16 cellular contexts compared by ENCODE assay signal in genomic region chr3:190008432-190008831, GRCh38.
A peak's percentile ranks its signal among the peaks of the same experiment; 100 is the strongest.
DNase-seq lines count a peak whose midpoint lies in the region; ATAC-seq and TF ChIP-seq lines count a peak whose summit lies in the region.
"Had no signal": no experiment of that assay in that cellular context is flagged by ENCODE, and none has a peak within 500 bp of the region (broad histone marks: within the 10 kb centered on the region; RNA-seq: fewer than 3 reads in every experiment).

No MANE protein-coding gene starts in this region.

- WGBS in heart left ventricle, 4 donors = 45 to 60% (median 55%) methylated on average over 2 of the region's 2 CpGs
- WGBS in mesendoderm (ENCODE audit: extremely low coverage, insufficient coverage, low lambda C conversion rate) = no CpG with 5 or more reads among the region's 2 CpGs

- H3K27me3 ChIP-seq in heart left ventricle = peaks cover 0 to 2% (median 0%) of the 10 kb centered on the region in 9 donors
- H3K27me3 ChIP-seq in mesendoderm (ENCODE audit: insufficient read depth, low read length, poor library complexity) = no peaks in the 10 kb centered on the region

- H3K27ac ChIP-seq in heart left ventricle (peak overlapping the region in 1 of 12 donors; percentile 0), mesendoderm (ENCODE audit: low read depth, low read length) (no peak overlapping the region)
- H3K27ac ChIP-seq: C4-2B, HL-60, PC-9 had no signal

- H3K18ac ChIP-seq in mesendoderm (ENCODE audit: low read length) = peak overlapping the region; percentile 80

- no peak overlapping the region for H3K4me3 ChIP-seq in heart left ventricle
- no peak overlapping the region for H3K4me3 ChIP-seq in mesendoderm (ENCODE audit: low read length)
- H3K4me3 ChIP-seq: PC-9 had no signal

- H4K5ac ChIP-seq in mesendoderm (ENCODE audit: low read length) = no peak overlapping the region

- peak; percentile 42 to 81 (median 70) for ATAC-seq in heart left ventricle
- ATAC-seq in left ventricle myocardium superior = no peak
- no peak for ATAC-seq in WTC11
- ATAC-seq in GM19023 (IDR thresholded peaks at IDR 0.05; ENCODE audit: unreplicated experiment) = no peak

- no peak for TF ChIP-seq CTCF in heart left ventricle (IDR thresholded peaks at IDR 0.05)
- no peak for TF ChIP-seq CTCF in WTC11 (IDR thresholded peaks at IDR 0.05)
- no peak for TF ChIP-seq CTCF in mesothelial cell of epicardium (IDR thresholded peaks at IDR 0.05; ENCODE audit: unreplicated experiment)

- no peaks in the 10 kb centered on the region for H3K9me3 Mint-ChIP-seq in WTC11
- no peaks in the 10 kb centered on the region for H3K9me3 Mint-ChIP-seq in mesothelial cell of epicardium

- no peaks in the 10 kb centered on the region for H3K36me3 Mint-ChIP-seq in WTC11
- no peaks in the 10 kb centered on the region for H3K36me3 Mint-ChIP-seq in mesothelial cell of epicardium

- H3K4me1 Mint-ChIP-seq in WTC11 (peaks cover 61% of the 10 kb centered on the region), mesothelial cell of epicardium (peaks cover 54% of the 10 kb centered on the region)

- H2BK120ac ChIP-seq in mesendoderm (ENCODE audit: low read depth, low read length) = no peak overlapping the region

- H3K27me3 Mint-ChIP-seq in WTC11 (ENCODE audit: low read depth) = no peaks in the 10 kb centered on the region
- no peaks in the 10 kb centered on the region for H3K27me3 Mint-ChIP-seq in mesothelial cell of epicardium (ENCODE audit: low read depth)

- no peak overlapping the region for H3K4me3 Mint-ChIP-seq in WTC11
- no peak overlapping the region for H3K4me3 Mint-ChIP-seq in mesothelial cell of epicardium

- no peak overlapping the region for H3K4ac ChIP-seq in mesendoderm (ENCODE audit: low read depth, low read length)

- H3K4me2 ChIP-seq in mesendoderm (ENCODE audit: low read length) = no peak overlapping the region
- H3K4me2 ChIP-seq: PC-9 had no signal

- TF ChIP-seq POLR2A in heart left ventricle (IDR thresholded peaks at IDR 0.05) = no peak

- H2BK5ac ChIP-seq in mesendoderm (ENCODE audit: low read length) = no peak overlapping the region

- H2AK5ac ChIP-seq in mesendoderm (ENCODE audit: low read length) = no peak overlapping the region

- H3K9me3 ChIP-seq in heart left ventricle = no peaks in the 10 kb centered on the region

- H3K36me3 ChIP-seq in heart left ventricle (no peaks in the 10 kb centered on the region), mesendoderm (ENCODE audit: control insufficient read depth, insufficient read depth, low read length) (no peaks in the 10 kb centered on the region)

- H4K8ac ChIP-seq in mesendoderm (ENCODE audit: low read depth, low read length) = peak overlapping the region; percentile 13

- no peak overlapping the region for H3K23ac ChIP-seq in mesendoderm (ENCODE audit: low read length)

- H3K9ac ChIP-seq in mesendoderm (ENCODE audit: low read length) = no peak overlapping the region

- peaks cover 2% of the 10 kb centered on the region for H3K79me1 ChIP-seq in mesendoderm (ENCODE audit: low read length)

- H3K56ac ChIP-seq in mesendoderm (ENCODE audit: low read length) = no peak overlapping the region

- H3K4me1 ChIP-seq in heart left ventricle (peaks cover 0 to 9% (median 0%) of the 10 kb centered on the region in 12 donors), mesendoderm (ENCODE audit: control insufficient read depth, low read depth, low read length) (peaks cover 5% of the 10 kb centered on the region)

- H3K27ac Mint-ChIP-seq in WTC11 (peak overlapping the region; percentile 33; the same call in 1 of the 2 replicates), mesothelial cell of epicardium (no peak overlapping the region)

- H3K79me2 ChIP-seq in mesendoderm (ENCODE audit: control insufficient read depth, insufficient read depth, low read length) = no peaks in the 10 kb centered on the region

- intact Hi-C loops in heart left ventricle (cut with DNase I) (no loop called here), left ventricle myocardium superior (cut with micrococcal nuclease) (no loop called here)

- CTCF ChIA-PET in WTC11 (lab: Charles Lee) = interaction anchor here (1.0 kb wide), 1 partner anchor 113 kb away, joined by 3 read pairs; the partner anchor contains the start of gene P3H2

- no peak overlapping the region for H2BK15ac ChIP-seq in mesendoderm (replicated peaks; ENCODE audit: low read depth)

- POLR2A ChIA-PET in WTC11 (lab: Charles Lee) = no interaction called here

- DNase-seq in heart left ventricle = no peak
- no peak for DNase-seq in left ventricle myocardium superior
- no peak for DNase-seq in WTC11 (ENCODE audit: low spot score)
- DNase-seq in mesendoderm = no peak
- DNase-seq in NCI-H748 treated with DMSO at 0.1 percent for 48 hours (lab: John Stamatoyannopoulos, UW) = no peak
- DNase-seq in AG20443 (ENCODE audit: low spot score) = no peak
- no peak for DNase-seq in mesothelial cell of epicardium (ENCODE audit: low spot score in 2 of 2, unreplicated experiment in 2 of 2)
- DNase-seq: DND-41, HCEC 1CT, NCI-H1417, NCI-H187 treated with DMSO at 0.1 percent for 48 hours, NCI-H446 treated with DMSO at 0.1 percent for 48 hours, PC-9 had no signal

TF ChIP-seq in WTC11, 78 proteins besides CTCF, POLR2A, EP300 and RAD21:
- TF ChIP-seq, protein P1, sequence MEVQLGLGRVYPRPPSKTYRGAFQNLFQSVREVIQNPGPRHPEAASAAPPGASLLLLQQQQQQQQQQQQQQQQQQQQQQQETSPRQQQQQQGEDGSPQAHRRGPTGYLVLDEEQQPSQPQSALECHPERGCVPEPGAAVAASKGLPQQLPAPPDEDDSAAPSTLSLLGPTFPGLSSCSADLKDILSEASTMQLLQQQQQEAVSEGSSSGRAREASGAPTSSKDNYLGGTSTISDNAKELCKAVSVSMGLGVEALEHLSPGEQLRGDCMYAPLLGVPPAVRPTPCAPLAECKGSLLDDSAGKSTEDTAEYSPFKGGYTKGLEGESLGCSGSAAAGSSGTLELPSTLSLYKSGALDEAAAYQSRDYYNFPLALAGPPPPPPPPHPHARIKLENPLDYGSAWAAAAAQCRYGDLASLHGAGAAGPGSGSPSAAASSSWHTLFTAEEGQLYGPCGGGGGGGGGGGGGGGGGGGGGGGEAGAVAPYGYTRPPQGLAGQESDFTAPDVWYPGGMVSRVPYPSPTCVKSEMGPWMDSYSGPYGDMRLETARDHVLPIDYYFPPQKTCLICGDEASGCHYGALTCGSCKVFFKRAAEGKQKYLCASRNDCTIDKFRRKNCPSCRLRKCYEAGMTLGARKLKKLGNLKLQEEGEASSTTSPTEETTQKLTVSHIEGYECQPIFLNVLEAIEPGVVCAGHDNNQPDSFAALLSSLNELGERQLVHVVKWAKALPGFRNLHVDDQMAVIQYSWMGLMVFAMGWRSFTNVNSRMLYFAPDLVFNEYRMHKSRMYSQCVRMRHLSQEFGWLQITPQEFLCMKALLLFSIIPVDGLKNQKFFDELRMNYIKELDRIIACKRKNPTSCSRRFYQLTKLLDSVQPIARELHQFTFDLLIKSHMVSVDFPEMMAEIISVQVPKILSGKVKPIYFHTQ (CRISPR knock-in tag; IDR thresholded peaks at IDR 0.05) = no peak

Comparison
In these comparisons a context has a peak if more than half of its experiments do, and no peak if none do; other contexts are left out.
1. ATAC-seq: peak in heart left ventricle (4 of 4); none in left ventricle myocardium superior (single experiment), WTC11 (single experiment) and GM19023 (single experiment).